In the genomic region with DNA sequence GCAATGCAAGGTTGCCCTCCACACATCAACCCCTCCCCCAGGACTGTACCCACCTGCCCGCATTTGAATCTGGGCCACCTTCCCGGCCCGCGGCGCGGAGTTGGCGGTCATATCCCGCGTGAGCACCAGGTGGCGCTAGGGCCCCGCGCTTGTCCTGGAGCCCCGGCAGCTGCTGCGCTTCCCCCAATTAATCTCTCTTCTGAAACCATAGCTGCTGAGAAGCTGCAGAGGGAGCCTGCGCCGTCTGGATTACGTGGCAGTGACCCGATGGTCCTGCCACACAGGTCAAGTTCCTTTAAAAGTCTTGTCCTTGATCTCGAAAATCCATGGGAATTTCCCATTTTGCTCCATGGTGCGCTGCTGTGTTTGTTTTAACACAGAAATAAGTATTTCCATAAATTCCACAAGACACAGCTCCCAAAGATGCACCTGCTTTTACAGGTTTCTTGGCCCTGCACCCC, we compare ENCODE assay signal across 8 cellular contexts. TPM values are rescaled to one million over a fixed set of nuclear protein-coding genes. Genes with fewer than 3 reads are reported as not detected.
DNase-seq lines count a peak whose midpoint lies in the region; ATAC-seq and TF ChIP-seq lines count a peak whose summit lies in the region.

No MANE protein-coding gene starts in this region.

- DNase-seq in AG09309 (ENCODE audit: low read depth) (peak; percentile 38), NCI-H82 treated with DMSO at 0.1 percent for 48 hours (lab: John Stamatoyannopoulos, UW; ENCODE audit: unreplicated experiment) (peak; percentile 46), ecto neural progenitor cell (ENCODE audit: low spot score) (peak; percentile 91), medulla oblongata (ENCODE audit: extremely low spot score) (peak; percentile 80)
- DNase-seq in activated CD4-positive, alpha-beta memory T cell treated with anti-CD3 and anti-CD28 coated beads, Interleukin-2, amount 10 ng/mL, durations not matched to agents 7 days and 5 days = peak; percentile 73
- DNase-seq in stimulated activated CD8-positive, alpha-beta memory T cell treated with anti-CD3 and anti-CD28 coated beads, Interleukin-12 subunit alpha, Interleukin-12 subunit beta, amount 100 ng/mL, for 24 hours (ENCODE audit: extremely low read depth) = peak; percentile 42

- peak; percentile 98 for TF ChIP-seq CTCF in AG09309 (IDR thresholded peaks at IDR 0.05; ENCODE audit: control insufficient read depth, insufficient read depth, low read depth, low read length, missing control alignments)

- CTCF ChIA-PET in activated CD4-positive, alpha-beta memory T cell treated with anti-CD3 and anti-CD28 coated beads, Interleukin-2, amount 10 ng/mL, durations not matched to agents 7 days and 5 days (lab: Charles Lee) = interaction anchor here (0.6 to 4.7 kb wide), 34 partner anchors 9 to 697 kb away, joined by 3 to 145 read pairs (median 5); partner anchors contain the start of gene IRF8

- no peaks in the 10 kb centered on the region for H3K9me3 Mint-ChIP-seq in activated CD4-positive, alpha-beta memory T cell treated with anti-CD3 and anti-CD28 coated beads, Interleukin-2, amount 10 ng/mL, durations not matched to agents 7 days and 5 days

- H3K27me3 Mint-ChIP-seq in activated CD4-positive, alpha-beta memory T cell treated with anti-CD3 and anti-CD28 coated beads, Interleukin-2, amount 10 ng/mL, durations not matched to agents 7 days and 5 days = peaks cover 11% of the 10 kb centered on the region

- H3K4me3 Mint-ChIP-seq in activated CD4-positive, alpha-beta memory T cell treated with anti-CD3 and anti-CD28 coated beads, Interleukin-2, amount 10 ng/mL, durations not matched to agents 7 days and 5 days = no peak overlapping the region

- ATAC-seq in GM18867 (IDR thresholded peaks at IDR 0.05; ENCODE audit: unreplicated experiment) = peak; percentile 81
- ATAC-seq in HG03521 (IDR thresholded peaks at IDR 0.05; ENCODE audit: unreplicated experiment) = peak; percentile 79

- H3K4me1 Mint-ChIP-seq in activated CD4-positive, alpha-beta memory T cell treated with anti-CD3 and anti-CD28 coated beads, Interleukin-2, amount 10 ng/mL, durations not matched to agents 7 days and 5 days = peaks cover 3% of the 10 kb centered on the region

- no peak overlapping the region for H3K27ac Mint-ChIP-seq in activated CD4-positive, alpha-beta memory T cell treated with anti-CD3 and anti-CD28 coated beads, Interleukin-2, amount 10 ng/mL, durations not matched to agents 7 days and 5 days

- no peak overlapping the region for H3K4me3 ChIP-seq in AG09309 (ENCODE audit: control insufficient read depth, low read depth, low read length)

- no peaks in the 10 kb centered on the region for H3K36me3 Mint-ChIP-seq in activated CD4-positive, alpha-beta memory T cell treated with anti-CD3 and anti-CD28 coated beads, Interleukin-2, amount 10 ng/mL, durations not matched to agents 7 days and 5 days (ENCODE audit: low read depth)

- POLR2A ChIA-PET in activated CD4-positive, alpha-beta memory T cell treated with anti-CD3 and anti-CD28 coated beads, Interleukin-2, amount 10 ng/mL, durations not matched to agents 7 days and 5 days (lab: Charles Lee) = interaction anchor here (1.1 to 1.7 kb wide), 2 partner anchors 167 to 200 kb away, joined by 3 to 11 read pairs; no protein-coding TSS in a partner anchor

RNA-seq across cellular contexts. Expression of gene COX4I1, which starts 22.0 kb away (rescaled TPM):
- total RNA-seq in activated CD4-positive, alpha-beta memory T cell treated with anti-CD3 and anti-CD28 coated beads, Interleukin-2, amount 10 ng/mL, durations not matched to agents 7 days and 5 days = 100 to 1,000 TPM; 450 to 456 TPM

RNA-seq across cellular contexts. Expression of gene EMC8, which starts 22.1 kb away (rescaled TPM):
- 10 to 100 TPM; 25.0 to 25.6 TPM for total RNA-seq in activated CD4-positive, alpha-beta memory T cell treated with anti-CD3 and anti-CD28 coated beads, Interleukin-2, amount 10 ng/mL, durations not matched to agents 7 days and 5 days

Comparison
In these comparisons a context has a peak if more than half of its experiments do, and no peak if none do; other contexts are left out.
1. DNase-seq: peak in every context shown above with its lines; median percentile 91 in ecto neural progenitor cell; 80 in medulla oblongata; 73 in activated CD4-positive, alpha-beta memory T cell treated with anti-CD3 and anti-CD28 coated beads, Interleukin-2, amount 10 ng/mL, durations not matched to agents 7 days and 5 days; 46 in NCI-H82 treated with DMSO at 0.1 percent for 48 hours; 42 in stimulated activated CD8-positive, alpha-beta memory T cell treated with anti-CD3 and anti-CD28 coated beads, Interleukin-12 subunit alpha, Interleukin-12 subunit beta, amount 100 ng/mL, for 24 hours; 38 in AG09309.